ENCODE assay signal across 8 cellular contexts in genomic region chr11:111911563-111912401, GRCh38. TPM values are rescaled to one million over a fixed set of nuclear protein-coding genes. Genes with fewer than 3 reads are reported as not detected.
A peak's percentile ranks its signal among the peaks of the same experiment; 100 is the strongest.
DNase-seq lines count a peak whose midpoint lies in the region; ATAC-seq and TF ChIP-seq lines count a peak whose summit lies in the region.

TSS of gene CRYAB (minus strand) at chr11:111911770. CDS start at chr11:111911724, 46 bp downstream.

- TF ChIP-seq EP300 in ovary (IDR thresholded peaks at IDR 0.05), result peak; percentile 26

- no peaks in the 10 kb centered on the region for H3K36me3 Mint-ChIP-seq in WTC11

- H2AFZ ChIP-seq in OCI-LY7 (ENCODE audit: low read length), result no peak within 1 kb of the TSS

- H3K36me3 ChIP-seq in ovary, result no peaks in the 10 kb centered on the region
- H3K36me3 ChIP-seq in OCI-LY7 (ENCODE audit: insufficient read depth, low read length), result no peaks in the 10 kb centered on the region

- peak; percentile 59 for TF ChIP-seq POLR2A in ovary (IDR thresholded peaks at IDR 0.05)

- ATAC-seq in WTC11, result peak; percentile 54
- no peak for ATAC-seq in GM18868 (IDR thresholded peaks at IDR 0.05; ENCODE audit: unreplicated experiment)
- no peak for ATAC-seq in HG03139 (IDR thresholded peaks at IDR 0.05; ENCODE audit: unreplicated experiment)

- peak; percentile 96 for DNase-seq in Ammon's horn (ENCODE audit: low spot score)
- DNase-seq in WTC11 (ENCODE audit: low spot score), result no peak
- DNase-seq in head of caudate nucleus, result peak; percentile 80 to 97 (median 92)
- DNase-seq in ovary, result peak; percentile 82 to 87 (median 86)
- DNase-seq in OCI-LY7 (ENCODE audit: low spot score), result no peak
- no peak for DNase-seq in germinal center (ENCODE audit: low spot score)

- no TSS peak for BruUV-seq in OCI-LY7 (replicated peaks; lab: Mats Ljungman, UMichigan)

- peaks cover 41% of the 10 kb centered on the region for H3K4me1 Mint-ChIP-seq in WTC11

- H3K27me3 ChIP-seq in ovary, result no peaks in the 10 kb centered on the region

- H3K4me1 ChIP-seq in ovary (ENCODE audit: insufficient read depth) (peaks cover 11% of the 10 kb centered on the region), OCI-LY7 (ENCODE audit: insufficient read depth, low read length, poor library complexity, severe bottlenecking) (no peaks in the 10 kb centered on the region)

- no peaks in the 10 kb centered on the region for H3K9me3 ChIP-seq in ovary
- H3K9me3 ChIP-seq in OCI-LY7 (ENCODE audit: low read length), result no peaks in the 10 kb centered on the region

- 32 to 40% (median 39%) methylated on average over 17 of the region's 17 CpGs for WGBS in ovary, 3 donors

- CTCF ChIA-PET in WTC11 (lab: Charles Lee), result interaction anchor here (1.2 to 2.6 kb wide), 2 partner anchors 15 to 70 kb away, joined by 6 to 8 read pairs; no protein-coding TSS in a partner anchor
- CTCF ChIA-PET in OCI-LY7 (lab: Charles Lee; ENCODE audit: unreplicated experiment), result no interaction called here

- intact Hi-C loops in head of caudate nucleus (cut with DNase I) (loop anchor here (5.0 kb wide), 1 partner anchor 71 kb away; no protein-coding TSS in a partner anchor), ovary (cut with DNase I) (loop anchor here in 2 of 4 donors (2.0 to 5.0 kb wide), 2 partner anchors 15 to 34 kb away; partner anchors contain the start of genes CFAP68 (in 2 of the 2) and FDXACB1 (in 2 of the 2)), OCI-LY7 (cut with micrococcal nuclease; ENCODE audit: unreplicated experiment) (no loop called here)

- no peak within 1 kb of the TSS for H3K27ac Mint-ChIP-seq in WTC11

- H3K4me3 ChIP-seq in ovary (peak within 1 kb of the TSS; percentile 58), OCI-LY7 (ENCODE audit: low read depth, low read length, poor library complexity, severe bottlenecking) (no peak within 1 kb of the TSS)

- H3K79me2 ChIP-seq in OCI-LY7 (ENCODE audit: insufficient read depth, low read depth, low read length), result no peaks in the 10 kb centered on the region

- POLR2A ChIA-PET in WTC11 (lab: Charles Lee) (interaction anchor here (0.6 to 1.3 kb wide), 4 partner anchors 15 to 71 kb away, joined by 3 to 7 read pairs (median 3); no protein-coding TSS in a partner anchor), OCI-LY7 (lab: Charles Lee) (no interaction called here)

- no peak for TF ChIP-seq CTCF in WTC11 (IDR thresholded peaks at IDR 0.05)
- TF ChIP-seq CTCF in ovary (IDR thresholded peaks at IDR 0.05), result no peak
- no peak for TF ChIP-seq CTCF in OCI-LY7 (conservative IDR thresholded peaks at IDR 0.05; ENCODE audit: low read length)

- H3K9me3 Mint-ChIP-seq in WTC11, result no peaks in the 10 kb centered on the region

- H3K9me2 ChIP-seq in OCI-LY7 (ENCODE audit: insufficient read depth, low read length), result no peaks in the 10 kb centered on the region

- no peak within 1 kb of the TSS for H3K4me2 ChIP-seq in OCI-LY7 (ENCODE audit: low read length)

- H4K20me1 ChIP-seq in OCI-LY7 (ENCODE audit: insufficient read depth, low read length), result no peaks in the 10 kb centered on the region

- H3K27ac ChIP-seq in ovary (peak within 1 kb of the TSS; percentile 90 to 94), OCI-LY7 (ENCODE audit: low read depth, low read length, poor library complexity, severe bottlenecking) (no peak within 1 kb of the TSS)

- no peak within 1 kb of the TSS for H3K4me3 Mint-ChIP-seq in WTC11

- H3K27me3 Mint-ChIP-seq in WTC11 (ENCODE audit: low read depth), result no peaks in the 10 kb centered on the region; the same call in 1 of the 2 replicates

TF ChIP-seq in WTC11, 78 proteins besides CTCF, POLR2A, EP300 and RAD21:
- TF ChIP-seq OVOL2 (CRISPR knock-in tag; IDR thresholded peaks at IDR 0.05; ENCODE audit: borderline replicate concordance) (no peak), ZNF281 (CRISPR knock-in tag; IDR thresholded peaks at IDR 0.05) (no peak), ZNF425 (CRISPR knock-in tag; conservative IDR thresholded peaks at IDR 0.05) (no peak), TP53 (CRISPR knock-in tag; IDR thresholded peaks at IDR 0.05) (no peak), ZNF219 (CRISPR knock-in tag; IDR thresholded peaks at IDR 0.05; ENCODE audit: borderline replicate concordance) (no peak), EMX1 (CRISPR knock-in tag; IDR thresholded peaks at IDR 0.05) (no peak), CREM (CRISPR knock-in tag; IDR thresholded peaks at IDR 0.05) (no peak)

RNA-seq across cellular contexts. Expression of gene CRYAB, which starts in this region (rescaled TPM):
- total RNA-seq in WTC11 (2021) (1.3 to 2.1 TPM (median 1.4 TPM) in 3 replicates), ovary (100 to 1,000 TPM in 1 of 7 donors, 10 to 100 TPM in 6; 22.7 to 121 (median 72.5) TPM), OCI-LY7 (2022) (not detected in 2 replicates)
- 100 to 1,000 TPM in 1 of 2 donors, 10 to 100 TPM in 1; 69.2 to 301 TPM for polyA plus RNA-seq in ovary
- total RNA-seq in OCI-LY7 (2014; rRNA removed; shearing (Covaris generic)), result not detected in 2 replicates

Comparison
In these comparisons a context has a peak if more than half of its experiments do, and no peak if none do; other contexts are left out.
1. DNase-seq: peak in Ammon's horn (single experiment), head of caudate nucleus (42 of 42) and ovary (5 of 5); none in WTC11 (single experiment), OCI-LY7 (single experiment) and germinal center (single experiment).